1 cellular context compared by ENCODE assay signal in genomic region chr13:73440296-73440895, GRCh38.
TF ChIP-seq lines count a peak whose summit lies in the region.

No MANE protein-coding gene starts in this region.

TF ChIP-seq in GM23338, 12 proteins besides CTCF, POLR2A, EP300 and RAD21 (continued from another document):
- no peak for TF ChIP-seq ZNF462 (CRISPR knock-in tag; IDR thresholded peaks at IDR 0.05)
TF ChIP-seq in GM23338: peak in this region for 0.
